Comparison of ENCODE assay signal across 2 cellular contexts in genomic region chr19:57359300-57359699, GRCh38.
TF ChIP-seq lines count a peak whose summit lies in the region.

No MANE protein-coding gene starts in this region.

TF ChIP-seq in A549, 52 proteins besides CTCF, POLR2A, EP300 and RAD21:
- TF ChIP-seq MAFK (IDR thresholded peaks at IDR 0.05; ENCODE audit: partially characterized antibody) (peak; percentile 58), PBX3 (IDR thresholded peaks at IDR 0.05) (no peak)

TF ChIP-seq in K562, 482 proteins besides CTCF, POLR2A, EP300 and RAD21:
- TF ChIP-seq ZNF431 (CRISPR knock-in tag; IDR thresholded peaks at IDR 0.05) (no peak), ZNF316 (IDR thresholded peaks at IDR 0.05) (0 out of 2 replicates have a peak, but pooled peaks have one; percentile 33)
